In the genomic region with DNA sequence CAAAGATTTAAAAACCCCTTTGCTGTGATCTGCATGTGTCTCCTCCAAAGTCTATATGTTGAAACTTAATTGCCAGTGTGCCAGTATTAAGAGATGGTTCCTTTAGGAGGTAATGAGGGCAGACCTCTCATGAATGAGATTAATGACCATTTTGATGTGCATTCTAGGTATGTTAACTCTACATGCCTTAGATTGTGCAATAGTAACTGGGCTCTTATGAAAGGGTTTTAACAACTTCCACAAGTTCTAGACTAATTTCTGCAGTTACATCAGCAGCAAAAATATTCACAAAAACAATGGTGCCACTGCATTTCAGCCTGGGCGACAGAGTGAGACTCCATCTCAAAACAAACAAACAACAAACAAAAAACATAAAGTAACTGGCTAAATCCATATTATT, we compare ENCODE assay signal across 1 cellular context.
TF ChIP-seq lines count a peak whose summit lies in the region.

No MANE protein-coding gene starts in this region.

TF ChIP-seq in GM23338, 12 proteins besides CTCF, POLR2A, EP300 and RAD21 (continued from another document):
- TF ChIP-seq, protein P1, sequence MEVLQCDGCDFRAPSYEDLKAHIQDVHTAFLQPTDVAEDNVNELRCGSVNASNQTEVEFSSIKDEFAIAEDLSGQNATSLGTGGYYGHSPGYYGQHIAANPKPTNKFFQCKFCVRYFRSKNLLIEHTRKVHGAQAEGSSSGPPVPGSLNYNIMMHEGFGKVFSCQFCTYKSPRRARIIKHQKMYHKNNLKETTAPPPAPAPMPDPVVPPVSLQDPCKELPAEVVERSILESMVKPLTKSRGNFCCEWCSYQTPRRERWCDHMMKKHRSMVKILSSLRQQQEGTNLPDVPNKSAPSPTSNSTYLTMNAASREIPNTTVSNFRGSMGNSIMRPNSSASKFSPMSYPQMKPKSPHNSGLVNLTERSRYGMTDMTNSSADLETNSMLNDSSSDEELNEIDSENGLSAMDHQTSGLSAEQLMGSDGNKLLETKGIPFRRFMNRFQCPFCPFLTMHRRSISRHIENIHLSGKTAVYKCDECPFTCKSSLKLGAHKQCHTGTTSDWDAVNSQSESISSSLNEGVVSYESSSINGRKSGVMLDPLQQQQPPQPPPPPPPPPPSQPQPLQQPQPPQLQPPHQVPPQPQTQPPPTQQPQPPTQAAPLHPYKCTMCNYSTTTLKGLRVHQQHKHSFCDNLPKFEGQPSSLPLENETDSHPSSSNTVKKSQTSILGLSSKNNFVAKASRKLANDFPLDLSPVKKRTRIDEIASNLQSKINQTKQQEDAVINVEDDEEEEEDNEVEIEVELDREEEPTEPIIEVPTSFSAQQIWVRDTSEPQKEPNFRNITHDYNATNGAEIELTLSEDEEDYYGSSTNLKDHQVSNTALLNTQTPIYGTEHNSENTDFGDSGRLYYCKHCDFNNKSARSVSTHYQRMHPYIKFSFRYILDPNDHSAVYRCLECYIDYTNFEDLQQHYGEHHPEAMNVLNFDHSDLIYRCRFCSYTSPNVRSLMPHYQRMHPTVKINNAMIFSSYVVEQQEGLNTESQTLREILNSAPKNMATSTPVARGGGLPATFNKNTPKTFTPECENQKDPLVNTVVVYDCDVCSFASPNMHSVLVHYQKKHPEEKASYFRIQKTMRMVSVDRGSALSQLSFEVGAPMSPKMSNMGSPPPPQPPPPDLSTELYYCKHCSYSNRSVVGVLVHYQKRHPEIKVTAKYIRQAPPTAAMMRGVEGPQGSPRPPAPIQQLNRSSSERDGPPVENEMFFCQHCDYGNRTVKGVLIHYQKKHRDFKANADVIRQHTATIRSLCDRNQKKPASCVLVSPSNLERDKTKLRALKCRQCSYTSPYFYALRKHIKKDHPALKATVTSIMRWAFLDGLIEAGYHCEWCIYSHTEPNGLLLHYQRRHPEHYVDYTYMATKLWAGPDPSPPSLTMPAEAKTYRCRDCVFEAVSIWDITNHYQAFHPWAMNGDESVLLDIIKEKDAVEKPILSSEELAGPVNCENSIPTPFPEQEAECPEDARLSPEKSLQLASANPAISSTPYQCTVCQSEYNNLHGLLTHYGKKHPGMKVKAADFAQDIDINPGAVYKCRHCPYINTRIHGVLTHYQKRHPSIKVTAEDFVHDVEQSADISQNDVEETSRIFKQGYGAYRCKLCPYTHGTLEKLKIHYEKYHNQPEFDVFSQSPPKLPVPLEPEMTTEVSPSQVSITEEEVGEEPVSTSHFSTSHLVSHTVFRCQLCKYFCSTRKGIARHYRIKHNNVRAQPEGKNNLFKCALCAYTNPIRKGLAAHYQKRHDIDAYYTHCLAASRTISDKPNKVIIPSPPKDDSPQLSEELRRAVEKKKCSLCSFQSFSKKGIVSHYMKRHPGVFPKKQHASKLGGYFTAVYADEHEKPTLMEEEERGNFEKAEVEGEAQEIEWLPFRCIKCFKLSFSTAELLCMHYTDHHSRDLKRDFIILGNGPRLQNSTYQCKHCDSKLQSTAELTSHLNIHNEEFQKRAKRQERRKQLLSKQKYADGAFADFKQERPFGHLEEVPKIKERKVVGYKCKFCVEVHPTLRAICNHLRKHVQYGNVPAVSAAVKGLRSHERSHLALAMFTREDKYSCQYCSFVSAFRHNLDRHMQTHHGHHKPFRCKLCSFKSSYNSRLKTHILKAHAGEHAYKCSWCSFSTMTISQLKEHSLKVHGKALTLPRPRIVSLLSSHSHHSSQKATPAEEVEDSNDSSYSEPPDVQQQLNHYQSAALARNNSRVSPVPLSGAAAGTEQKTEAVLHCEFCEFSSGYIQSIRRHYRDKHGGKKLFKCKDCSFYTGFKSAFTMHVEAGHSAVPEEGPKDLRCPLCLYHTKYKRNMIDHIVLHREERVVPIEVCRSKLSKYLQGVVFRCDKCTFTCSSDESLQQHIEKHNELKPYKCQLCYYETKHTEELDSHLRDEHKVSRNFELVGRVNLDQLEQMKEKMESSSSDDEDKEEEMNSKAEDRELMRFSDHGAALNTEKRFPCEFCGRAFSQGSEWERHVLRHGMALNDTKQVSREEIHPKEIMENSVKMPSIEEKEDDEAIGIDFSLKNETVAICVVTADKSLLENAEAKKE (CRISPR knock-in tag; IDR thresholded peaks at IDR 0.05): no peak
- no peak for TF ChIP-seq JUNB (IDR thresholded peaks at IDR 0.05; ENCODE audit: unreplicated experiment)
- TF ChIP-seq CREB1 (CRISPR knock-in tag; IDR thresholded peaks at IDR 0.05; ENCODE audit: low read depth): no peak
- no peak for TF ChIP-seq EZH2 (IDR thresholded peaks at IDR 0.05; ENCODE audit: low read depth, unreplicated experiment)
- no peak for TF ChIP-seq EZH2phosphoT487 (IDR thresholded peaks at IDR 0.05; ENCODE audit: unreplicated experiment)
- no peak for TF ChIP-seq NANOG (IDR thresholded peaks at IDR 0.05; ENCODE audit: borderline replicate concordance)
- TF ChIP-seq ZNF331 (CRISPR knock-in tag; IDR thresholded peaks at IDR 0.05; ENCODE audit: low read depth): no peak
- no peak for TF ChIP-seq STAT1 (IDR thresholded peaks at IDR 0.05; ENCODE audit: unreplicated experiment)
